ENCODE assay signal across 14 cellular contexts in genomic region chr1:55833452-55834160, GRCh38.
A peak's percentile ranks its signal among the peaks of the same experiment; 100 is the strongest.
DNase-seq lines count a peak whose midpoint lies in the region; ATAC-seq and TF ChIP-seq lines count a peak whose summit lies in the region.
"Had no signal": no experiment of that assay in that cellular context is flagged by ENCODE, and none has a peak within 500 bp of the region (broad histone marks: within the 10 kb centered on the region; RNA-seq: fewer than 3 reads in every experiment).

No MANE protein-coding gene starts in this region.

- in situ Hi-C loops in mammary epithelial cell (cut with MboI; ENCODE audit: low sequenced_read_pairs in 2 of 2): no loop called here

- H3K4me1 ChIP-seq in mammary epithelial cell (ENCODE audit: insufficient read depth, low read length): no peaks in the 10 kb centered on the region
- no peaks in the 10 kb centered on the region for H3K4me1 ChIP-seq in right cardiac atrium (ENCODE audit: control insufficient read depth, insufficient read depth, low read length)
- H3K4me1 ChIP-seq: BLaER1 treated with 17β-estradiol and CSF1 and Interleukin-3, amounts not matched to agents 10 nM and 100 nM had no signal

- no peaks in the 10 kb centered on the region for H3K9me3 ChIP-seq in mammary epithelial cell (replicated peaks; ENCODE audit: insufficient read depth, low read length)
- H3K9me3 ChIP-seq in right cardiac atrium (ENCODE audit: control insufficient read depth, low read length): no peaks in the 10 kb centered on the region
- H3K9me3 ChIP-seq: BLaER1 treated with 17β-estradiol and CSF1 and Interleukin-3, amounts not matched to agents 10 nM and 100 nM; mucosa of descending colon had no signal

- no peak overlapping the region for H3K4me2 ChIP-seq in mammary epithelial cell (ENCODE audit: insufficient read depth, low read depth, low read length)
- H3K4me2 ChIP-seq: BLaER1 treated with 17β-estradiol and CSF1 and Interleukin-3, amounts not matched to agents 10 nM and 100 nM had no signal

- no peak overlapping the region for H2AFZ ChIP-seq in mammary epithelial cell (ENCODE audit: low read depth, low read length)

- BruUV-seq in mammary epithelial cell (replicated peaks; lab: Mats Ljungman, UMichigan): no TSS peak

- no peaks in the 10 kb centered on the region for H3K36me3 ChIP-seq in mammary epithelial cell (ENCODE audit: insufficient read depth, low read length)
- H3K36me3 ChIP-seq: BLaER1 treated with 17β-estradiol and CSF1 and Interleukin-3, amounts not matched to agents 10 nM and 100 nM had no signal

- H3K79me2 ChIP-seq in mammary epithelial cell (ENCODE audit: insufficient read depth, low read length): no peaks in the 10 kb centered on the region

- peak overlapping the region; percentile 28 for H3K27ac Mint-ChIP-seq in mesothelial cell of epicardium
- no peak overlapping the region for H3K27ac Mint-ChIP-seq in activated naive CD8-positive, alpha-beta T cell treated with anti-CD3 and anti-CD28 coated beads, Interleukin-2, amount 50 U/mL, for 24 hours

- no peak for ATAC-seq in activated T-cell treated with anti-CD3 and anti-CD28 coated beads, Interleukin-2, amount 50 U/mL, for 4 hours
- no peak for ATAC-seq in right cardiac atrium
- ATAC-seq in activated naive CD8-positive, alpha-beta T cell treated with anti-CD3 and anti-CD28 coated beads, Interleukin-2, amount 50 U/mL, for 24 hours: no peak
- ATAC-seq: mucosa of descending colon had no signal

- peaks cover 19% of the 10 kb centered on the region for H3K4me1 Mint-ChIP-seq in mesothelial cell of epicardium
- no peaks in the 10 kb centered on the region for H3K4me1 Mint-ChIP-seq in activated T-cell treated with anti-CD3 and anti-CD28 coated beads, Interleukin-2, amount 50 U/mL, for 4 hours (ENCODE audit: low read depth)
- no peaks in the 10 kb centered on the region for H3K4me1 Mint-ChIP-seq in activated naive CD8-positive, alpha-beta T cell treated with anti-CD3 and anti-CD28 coated beads, Interleukin-2, amount 50 U/mL, for 24 hours

- CTCF ChIA-PET in mammary epithelial cell (lab: Charles Lee; ENCODE audit: low non-redundant PET): no interaction called here

- H3K27ac ChIP-seq in mammary epithelial cell (ENCODE audit: insufficient read depth, low read depth, low read length) (no peak overlapping the region), right cardiac atrium (ENCODE audit: low read length) (no peak overlapping the region)
- H3K27ac ChIP-seq: BLaER1 treated with 17β-estradiol and CSF1 and Interleukin-3, amounts not matched to agents 10 nM and 100 nM; HL-60 had no signal

- H4K20me1 ChIP-seq in mammary epithelial cell (ENCODE audit: insufficient read depth, low read length): no peaks in the 10 kb centered on the region
- H4K20me1 ChIP-seq: BLaER1 treated with 17β-estradiol and CSF1 and Interleukin-3, amounts not matched to agents 10 nM and 100 nM had no signal

- WGBS in mammary epithelial cell (ENCODE audit: low coverage, missing lambda C conversion rate): 35% methylated on average over 3 of the region's 3 CpGs
- 50% methylated on average over 3 of the region's 3 CpGs for WGBS in right cardiac atrium

- H3K4me3 ChIP-seq in AG10803 (ENCODE audit: low read length) (no peak overlapping the region), mammary epithelial cell (replicated peaks in 1 of 3; ENCODE audit: insufficient read depth in 1 of 3, low read depth in 2 of 3, low read length in 3 of 3) (no peak overlapping the region), right cardiac atrium (ENCODE audit: low read length) (no peak overlapping the region)
- H3K4me3 ChIP-seq: BLaER1 treated with 17β-estradiol and CSF1 and Interleukin-3, amounts not matched to agents 10 nM and 100 nM; mucosa of descending colon had no signal

- no peak for TF ChIP-seq CTCF in AG10803 (conservative IDR thresholded peaks at IDR 0.05; ENCODE audit: low read length)
- no peak for TF ChIP-seq CTCF in mammary epithelial cell (conservative IDR thresholded peaks at IDR 0.05 in 1 of 2, IDR thresholded peaks at IDR 0.05 in 1 of 2; ENCODE audit: extremely low read depth in 1 of 2, insufficient read depth in 1 of 2, low read depth in 1 of 2, low read length in 2 of 2)
- TF ChIP-seq CTCF in mesothelial cell of epicardium (IDR thresholded peaks at IDR 0.05; ENCODE audit: unreplicated experiment): no peak

- no peaks in the 10 kb centered on the region for H3K36me3 Mint-ChIP-seq in mesothelial cell of epicardium
- H3K36me3 Mint-ChIP-seq in activated T-cell treated with anti-CD3 and anti-CD28 coated beads, Interleukin-2, amount 50 U/mL, for 4 hours (ENCODE audit: insufficient read depth): no peaks in the 10 kb centered on the region
- H3K36me3 Mint-ChIP-seq in activated naive CD8-positive, alpha-beta T cell treated with anti-CD3 and anti-CD28 coated beads, Interleukin-2, amount 50 U/mL, for 24 hours (ENCODE audit: low read depth): no peaks in the 10 kb centered on the region

- H3K27me3 Mint-ChIP-seq in mesothelial cell of epicardium (ENCODE audit: low read depth): no peaks in the 10 kb centered on the region
- H3K27me3 Mint-ChIP-seq in activated T-cell treated with anti-CD3 and anti-CD28 coated beads, Interleukin-2, amount 50 U/mL, for 4 hours (ENCODE audit: low read depth): no peaks in the 10 kb centered on the region
- no peaks in the 10 kb centered on the region for H3K27me3 Mint-ChIP-seq in activated naive CD8-positive, alpha-beta T cell treated with anti-CD3 and anti-CD28 coated beads, Interleukin-2, amount 50 U/mL, for 24 hours

- dilution Hi-C loops in mammary epithelial cell (cut with HindIII; ENCODE audit: low sequenced_read_pairs): no loop called here

- peaks cover 24% of the 10 kb centered on the region for H3K9me3 Mint-ChIP-seq in mesothelial cell of epicardium
- no peaks in the 10 kb centered on the region for H3K9me3 Mint-ChIP-seq in activated T-cell treated with anti-CD3 and anti-CD28 coated beads, Interleukin-2, amount 50 U/mL, for 4 hours
- no peaks in the 10 kb centered on the region for H3K9me3 Mint-ChIP-seq in activated naive CD8-positive, alpha-beta T cell treated with anti-CD3 and anti-CD28 coated beads, Interleukin-2, amount 50 U/mL, for 24 hours

- DNase-seq in AG10803 (ENCODE audit: low read depth): peak; percentile 97
- DNase-seq in M059J (ENCODE audit: low read depth): peak; percentile 87
- peak; percentile 34 for DNase-seq in mammary epithelial cell
- DNase-seq in mesothelial cell of epicardium (ENCODE audit: low spot score in 2 of 2, unreplicated experiment in 2 of 2): no peak
- no peak for DNase-seq in activated T-cell treated with anti-CD3 and anti-CD28 coated beads, Interleukin-2, amount 50 U/mL, for 4 hours
- no peak for DNase-seq in stimulated activated CD4-positive, alpha-beta T cell treated with anti-CD3 and anti-CD28 coated beads, Interleukin-2, amount 100 ng/mL, for 48 hours
- DNase-seq in right cardiac atrium: no peak
- DNase-seq in activated naive CD8-positive, alpha-beta T cell treated with anti-CD3 and anti-CD28 coated beads, Interleukin-2, amount 50 U/mL, for 24 hours: no peak
- DNase-seq: activated CD8-positive, alpha-beta memory T cell treated with anti-CD3 and anti-CD28 coated beads, Interleukin-2, amount 50 U/mL, for 4 hours; islet precursor cell; Kasumi-1; mucosa of descending colon had no signal

- no peak overlapping the region for H3K9ac ChIP-seq in mammary epithelial cell (ENCODE audit: insufficient read depth, low read length)
- H3K9ac ChIP-seq: BLaER1 treated with 17β-estradiol and CSF1 and Interleukin-3, amounts not matched to agents 10 nM and 100 nM had no signal

- no peaks in the 10 kb centered on the region for H3K27me3 ChIP-seq in mammary epithelial cell (ENCODE audit: insufficient read depth, low read length)
- no peaks in the 10 kb centered on the region for H3K27me3 ChIP-seq in right cardiac atrium (ENCODE audit: control insufficient read depth, insufficient read depth)
- H3K27me3 ChIP-seq: BLaER1 treated with 17β-estradiol and CSF1 and Interleukin-3, amounts not matched to agents 10 nM and 100 nM had no signal

- intact Hi-C loops in mammary epithelial cell (cut with micrococcal nuclease) (no loop called here), right cardiac atrium (cut with DNase I) (no loop called here)

- no peak overlapping the region for H3K4me3 Mint-ChIP-seq in mesothelial cell of epicardium
- no peak overlapping the region for H3K4me3 Mint-ChIP-seq in activated T-cell treated with anti-CD3 and anti-CD28 coated beads, Interleukin-2, amount 50 U/mL, for 4 hours
- H3K4me3 Mint-ChIP-seq in activated naive CD8-positive, alpha-beta T cell treated with anti-CD3 and anti-CD28 coated beads, Interleukin-2, amount 50 U/mL, for 24 hours: no peak overlapping the region

Comparison
In these comparisons a context has a peak if more than half of its experiments do, and no peak if none do; other contexts are left out.
1. DNase-seq: peak in AG10803 (single experiment), M059J (single experiment) and mammary epithelial cell (single experiment); none in mesothelial cell of epicardium (0 of 2), activated T-cell treated with anti-CD3 and anti-CD28 coated beads, Interleukin-2, amount 50 U/mL, for 4 hours (single experiment), stimulated activated CD4-positive, alpha-beta T cell treated with anti-CD3 and anti-CD28 coated beads, Interleukin-2, amount 100 ng/mL, for 48 hours (0 of 2), right cardiac atrium (0 of 3) and activated naive CD8-positive, alpha-beta T cell treated with anti-CD3 and anti-CD28 coated beads, Interleukin-2, amount 50 U/mL, for 24 hours (single experiment).